ENCODE assay signal across 8 cellular contexts in genomic region chr1:19661721-19662228, GRCh38. TPM values are rescaled to one million over a fixed set of nuclear protein-coding genes. Genes with fewer than 3 reads are reported as not detected.
DNase-seq lines count a peak whose midpoint lies in the region; ATAC-seq, FAIRE-seq and TF ChIP-seq lines count a peak whose summit lies in the region.

No MANE protein-coding gene starts in this region.

- no peak overlapping the region for H2AK5ac ChIP-seq in H1 (ENCODE audit: low read depth, low read length)

- peak; percentile 71 for DNase-seq in DMS53 (lab: John Stamatoyannopoulos, UW)
- peak; percentile 59 for DNase-seq in HT-29 (ENCODE audit: low spot score)
- peak; percentile 22 for DNase-seq in T follicular helper cell (ENCODE audit: low read depth)
- no peak for DNase-seq in H1 (ENCODE audit: low read depth in 1 of 2, low spot score in 2 of 2)
- peak; percentile 34 for DNase-seq in pons (ENCODE audit: low spot score)
- no peak for DNase-seq in activated CD4-positive, CD25-positive, alpha-beta regulatory T cell treated with anti-CD3 and anti-CD28 coated beads, Interleukin-2, amount 50 U/mL, for 72 hours

- H3K56ac ChIP-seq in H1 (replicated peaks; ENCODE audit: insufficient read length, low read depth, low read length), result no peak overlapping the region

- H4K8ac ChIP-seq in H1 (ENCODE audit: extremely low read depth, insufficient read depth, low read length), result no peak overlapping the region

- CTCF ChIA-PET in H1 (lab: Charles Lee; ENCODE audit: partially characterized antibody), result interaction anchor here (0.6 to 6.1 kb wide), 64 partner anchors 9 to 606 kb away, joined by 3 to 127 read pairs (median 4); partner anchors contain the start of genes NBL1 and RNF186

- 44% methylated on average over 9 of the region's 9 CpGs; no CpG with 5 or more reads in 1 of the 2 experiments for WGBS in H1 (ENCODE audit: extremely low coverage in 1 of 2, insufficient coverage in 1 of 2, insufficient read length in 1 of 2, insufficient replicate concordance in 2 of 2, low coverage in 1 of 2, low lambda C conversion rate in 2 of 2, missing lambda C conversion rate in 1 of 2), 2 experiments

- FAIRE-seq in H1 (lab: Jason Lieb, UNC), result peak; percentile 77

- POLR2A ChIA-PET in H1 (lab: Charles Lee; ENCODE audit: partially characterized antibody), result no interaction called here

- H3K23ac ChIP-seq in H1 (ENCODE audit: insufficient read length), result no peak overlapping the region

- no peak for TF ChIP-seq POLR2A in H1 (IDR thresholded peaks at IDR 0.05; ENCODE audit: control extremely low read depth in 1 of 2, low read depth in 2 of 2, low read length in 2 of 2)

- ATAC-seq in GM19324 (IDR thresholded peaks at IDR 0.05; ENCODE audit: low FRiP score, unreplicated experiment) (no peak), HG02981 (IDR thresholded peaks at IDR 0.05; ENCODE audit: unreplicated experiment) (no peak)

- H4K91ac ChIP-seq in H1 (replicated peaks; ENCODE audit: insufficient read length, low read length), result no peak overlapping the region

- peak; percentile 67 to 71 for TF ChIP-seq RAD21 in H1 (IDR thresholded peaks at IDR 0.05 in 1 of 2, conservative IDR thresholded peaks at IDR 0.05 in 1 of 2; ENCODE audit: low read depth in 2 of 2, low read length in 2 of 2)

- no peaks in the 10 kb centered on the region; the same call in 1 of the 2 replicates for H3K79me1 ChIP-seq in H1 (ENCODE audit: low read depth, low read length)

- H3K79me2 ChIP-seq in H1 (ENCODE audit: control insufficient read depth in 1 of 2, insufficient read depth in 2 of 2, low read length in 2 of 2), result no peaks in the 10 kb centered on the region

- H2BK20ac ChIP-seq in H1 (ENCODE audit: low read length), result no peak overlapping the region

- H4K5ac ChIP-seq in H1 (ENCODE audit: insufficient read length, low read depth, low read length), result no peak overlapping the region

- H2BK15ac ChIP-seq in H1 (ENCODE audit: low read length), result no peak overlapping the region

- no peak overlapping the region for H2AFZ ChIP-seq in H1 (ENCODE audit: low read length)

- no peak overlapping the region for H3K4me2 ChIP-seq in H1 (ENCODE audit: insufficient read depth in 1 of 2, low read depth in 2 of 2, low read length in 2 of 2)

- no peak overlapping the region for H3K27ac ChIP-seq in H1 (ENCODE audit: low read depth, low read length)

- peaks cover 28 to 38% (median 34%) of the 10 kb centered on the region in 4 experiments for H3K27me3 ChIP-seq in H1 (replicated peaks in 1 of 4; ENCODE audit: control insufficient read depth in 3 of 4, extremely low read depth in 1 of 4, insufficient read depth in 3 of 4, low read length in 3 of 4)

- H3K4ac ChIP-seq in H1 (replicated peaks; ENCODE audit: insufficient read length, low read depth, low read length), result no peak overlapping the region

- H3K14ac ChIP-seq in H1 (ENCODE audit: insufficient read length), result no peak overlapping the region

- H3K36me3 ChIP-seq in H1 (ENCODE audit: control insufficient read depth in 2 of 4, insufficient read depth in 4 of 4, low read length in 3 of 4), result no peaks in the 10 kb centered on the region; a peak in 1 of 8 replicates

- no peak overlapping the region for H3K9ac ChIP-seq in H1 (replicated peaks in 1 of 4; ENCODE audit: extremely low read depth in 1 of 4, low read depth in 3 of 4, low read length in 3 of 4)

- H2BK12ac ChIP-seq in H1 (ENCODE audit: low read depth, low read length), result peak overlapping the region; percentile 68; the same call in 1 of the 2 replicates

- no peaks in the 10 kb centered on the region for H3K9me3 ChIP-seq in H1 (ENCODE audit: insufficient read depth in 2 of 2, low read depth in 1 of 2, low read length in 1 of 2)

- H3K4me3 ChIP-seq in H1 (ENCODE audit: extremely low read depth in 1 of 4, insufficient read depth in 2 of 4, low read depth in 3 of 4, low read length in 4 of 4), result no peak overlapping the region

- peaks cover 0 to 2% of the 10 kb centered on the region in 2 experiments for H4K20me1 ChIP-seq in H1 (replicated peaks in 1 of 2; ENCODE audit: control insufficient read depth in 1 of 2, insufficient read depth in 2 of 2, low read length in 2 of 2)

- no peak overlapping the region for H2BK5ac ChIP-seq in H1 (ENCODE audit: low read depth, low read length)

- no peak overlapping the region for H3K18ac ChIP-seq in H1 (ENCODE audit: extremely low read depth, low read length)

- TF ChIP-seq EP300 in H1 (IDR thresholded peaks at IDR 0.05; ENCODE audit: borderline replicate concordance in 1 of 2, low read depth in 2 of 2, low read length in 2 of 2), result no peak

- peaks cover 0 to 5% (median 0%) of the 10 kb centered on the region in 4 experiments; a peak in 4 of 7 replicates for H3K4me1 ChIP-seq in H1 (replicated peaks in 1 of 4; ENCODE audit: control insufficient read depth in 3 of 4, insufficient read depth in 4 of 4, low read length in 3 of 4)

- H3K23me2 ChIP-seq in H1 (ENCODE audit: low read depth, low read length), result peaks cover 9% of the 10 kb centered on the region; the same call in 1 of the 2 replicates

- H2BK120ac ChIP-seq in H1 (replicated peaks; ENCODE audit: low read depth, low read length), result no peak overlapping the region

- TF ChIP-seq CTCF in H1 (IDR thresholded peaks at IDR 0.05; ENCODE audit: control extremely low read depth in 1 of 3, insufficient read depth in 1 of 3, low read depth in 1 of 3, low read length in 3 of 3), result peak in 2 of 3 experiments; percentile 48 to 67; a peak in 3 of 4 replicates

TF ChIP-seq in H1, 55 proteins besides CTCF, POLR2A, EP300 and RAD21:
- peak; percentile 50; the same call in 1 of the 2 replicates for TF ChIP-seq KDM1A (IDR thresholded peaks at IDR 0.05; ENCODE audit: borderline replicate concordance, low read length)
- no peak for TF ChIP-seq CREB1 (IDR thresholded peaks at IDR 0.05)

RNA-seq across cellular contexts. Expression of gene HTR6, which starts 2.9 kb away (rescaled TPM):
- total RNA-seq in HT-29 (2014; rRNA removed; shearing (Covaris generic)), result 0.42 TPM in 1 of 2 replicates, not detected in the other
- total RNA-seq in H1 (2021; fragmentation: NEBNext Ultra II Directional; extraction: Animal tissue kit (Norgen Biotek cat#: 25700)), result 0.69 and 0.76 TPM in 2 replicates
- polyA plus RNA-seq in H1 (2011; rRNA removed), result 0.95 and 1.4 TPM in 2 replicates
- 0.44 TPM for polyA plus RNA-seq in H1 (2011; cell fraction: cytosol; rRNA removed)
- 0.93 TPM for polyA plus RNA-seq in H1 (2011; cell fraction: nucleus; rRNA removed)
- polyA plus RNA-seq in H1 (2012, experiment 1 of 2), result 0.29 to 1.0 TPM (median 0.73 TPM) in 4 replicates
- polyA plus RNA-seq in H1 (2012, experiment 2 of 2), result 0.64 TPM
- 1.4 TPM for polyA plus RNA-seq in H1 (2013, experiment 1 of 2)
- 1.1 TPM for polyA plus RNA-seq in H1 (2013, experiment 2 of 2)
- polyA minus RNA-seq in H1 (2011; rRNA and poly(A)+ RNA removed), result 0.22 and 0.24 TPM in 2 replicates
- polyA minus RNA-seq in H1 (2011; cell fraction: cytosol; rRNA and poly(A)+ RNA removed), result 1.7 TPM
- 1.1 TPM for polyA minus RNA-seq in H1 (2011; cell fraction: nucleus; rRNA and poly(A)+ RNA removed)

RNA-seq across cellular contexts. Expression of gene NBL1, which starts 17.7 kb away (rescaled TPM):
- 62.3 and 80.6 TPM in 2 replicates for total RNA-seq in HT-29 (2014; rRNA removed; shearing (Covaris generic))
- 9.7 and 10.4 TPM in 2 replicates for total RNA-seq in H1 (2021; fragmentation: NEBNext Ultra II Directional; extraction: Animal tissue kit (Norgen Biotek cat#: 25700))
- 8.7 and 10.8 TPM in 2 replicates for polyA plus RNA-seq in H1 (2011; rRNA removed)
- polyA plus RNA-seq in H1 (2011; cell fraction: cytosol; rRNA removed), result 10.4 TPM
- 11.9 TPM for polyA plus RNA-seq in H1 (2011; cell fraction: nucleus; rRNA removed)
- polyA plus RNA-seq in H1 (2012, experiment 1 of 2), result 5.2 to 10.1 TPM (median 8.0 TPM) in 4 replicates
- polyA plus RNA-seq in H1 (2012, experiment 2 of 2), result 6.4 TPM
- polyA plus RNA-seq in H1 (2013, experiment 1 of 2), result 5.8 TPM
- 6.8 TPM for polyA plus RNA-seq in H1 (2013, experiment 2 of 2)
- 7.4 and 9.7 TPM in 2 replicates for polyA minus RNA-seq in H1 (2011; rRNA and poly(A)+ RNA removed)
- 7.9 TPM for polyA minus RNA-seq in H1 (2011; cell fraction: cytosol; rRNA and poly(A)+ RNA removed)
- 6.3 TPM for polyA minus RNA-seq in H1 (2011; cell fraction: nucleus; rRNA and poly(A)+ RNA removed)

Comparison
In these comparisons a context has a peak if more than half of its experiments do, and no peak if none do; other contexts are left out.
1. DNase-seq: peak in DMS53 (single experiment), HT-29 (single experiment), T follicular helper cell (single experiment) and pons (single experiment); none in H1 (0 of 2) and activated CD4-positive, CD25-positive, alpha-beta regulatory T cell treated with anti-CD3 and anti-CD28 coated beads, Interleukin-2, amount 50 U/mL, for 72 hours (single experiment).